ENCODE assay signal across 8 cellular contexts in the genomic region with DNA sequence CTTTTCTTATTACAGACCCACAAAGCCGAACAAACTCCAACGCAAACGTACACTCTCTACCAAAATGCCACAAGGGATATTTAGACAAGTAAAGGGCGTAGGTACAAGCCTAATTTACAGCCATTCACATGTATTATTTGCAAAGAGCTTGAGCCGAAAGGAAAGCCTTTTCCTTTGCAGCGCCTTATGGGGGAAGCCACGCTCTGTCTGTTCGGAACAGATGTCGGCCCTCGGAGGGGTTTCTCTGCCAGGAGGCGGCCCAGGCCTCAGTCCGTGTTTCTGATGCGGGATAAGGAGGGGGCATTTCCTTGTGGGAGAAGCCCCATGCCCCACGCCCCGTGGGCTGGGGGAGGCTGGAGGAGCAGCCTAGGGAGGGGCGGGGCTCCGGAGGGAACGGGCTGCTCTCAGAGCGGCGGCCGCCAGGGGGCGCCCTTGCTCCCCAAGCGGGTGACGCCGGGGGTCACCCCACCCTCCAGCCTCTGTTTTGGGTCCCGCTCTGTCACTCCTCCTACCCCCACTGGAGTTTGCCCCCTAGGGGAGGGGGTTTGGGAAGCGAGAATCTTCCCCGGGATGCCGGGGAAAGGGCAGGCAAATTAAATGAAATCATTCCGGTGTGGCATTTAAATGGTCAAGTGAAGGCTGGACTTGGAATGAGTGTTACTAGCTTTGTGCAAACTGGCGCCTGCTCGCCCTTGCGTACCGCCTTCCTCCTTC. TPM values are rescaled to one million over a fixed set of nuclear protein-coding genes. Genes with fewer than 3 reads are reported as not detected.
DNase-seq lines count a peak whose midpoint lies in the region; ATAC-seq and TF ChIP-seq lines count a peak whose summit lies in the region.

No MANE protein-coding gene starts in this region.

- no peak overlapping the region for H4K8ac ChIP-seq in neuronal stem cell (ENCODE audit: low read depth, low read length)

- H2BK15ac ChIP-seq in neuronal stem cell (ENCODE audit: low read length), result no peak overlapping the region

- no peak for TF ChIP-seq POLR2A in gastroesophageal sphincter (IDR thresholded peaks at IDR 0.05)

- peak overlapping the region; percentile 79 for H3K14ac ChIP-seq in neuronal stem cell (ENCODE audit: low read length)

- no peak overlapping the region for H3K23ac ChIP-seq in neuronal stem cell (ENCODE audit: low read depth, low read length, poor library complexity)

- no peak overlapping the region for H2BK5ac ChIP-seq in neuronal stem cell (ENCODE audit: low read length)

- no peak overlapping the region for H2AK5ac ChIP-seq in neuronal stem cell (ENCODE audit: low read depth, low read length)

- TF ChIP-seq EP300 in gastroesophageal sphincter (IDR thresholded peaks at IDR 0.05), result no peak

- H3K4ac ChIP-seq in neuronal stem cell (ENCODE audit: low read length), result no peak overlapping the region

- no peaks in the 10 kb centered on the region for H3K27me3 ChIP-seq in SJCRH30
- no peaks in the 10 kb centered on the region for H3K27me3 ChIP-seq in gastroesophageal sphincter
- peaks cover 0 to 46% (median 0%) of the 10 kb centered on the region in 3 experiments for H3K27me3 ChIP-seq in neuronal stem cell (ENCODE audit: control insufficient read depth in 3 of 3, insufficient read depth in 3 of 3, low read depth in 1 of 3, low read length in 3 of 3)
- peaks cover 0 to 9% (median 6%) of the 10 kb centered on the region in 5 donors for H3K27me3 ChIP-seq in subcutaneous abdominal adipose tissue (ENCODE audit: control insufficient read depth in 5 of 5, insufficient read depth in 4 of 5, low read length in 5 of 5)

- H4K91ac ChIP-seq in neuronal stem cell (ENCODE audit: low read depth, low read length, poor library complexity), result no peak overlapping the region

- H3K36me3 ChIP-seq in SJCRH30 (no peaks in the 10 kb centered on the region), gastroesophageal sphincter (no peaks in the 10 kb centered on the region), neuronal stem cell (replicated peaks in 1 of 2; ENCODE audit: control insufficient read depth in 2 of 2, insufficient read depth in 2 of 2, low read length in 2 of 2) (no peaks in the 10 kb centered on the region), subcutaneous abdominal adipose tissue (ENCODE audit: control insufficient read depth in 5 of 5, insufficient read depth in 5 of 5, low read length in 5 of 5) (no peaks in the 10 kb centered on the region)

- peak; percentile 89 to 99 (median 94) for TF ChIP-seq CTCF in gastroesophageal sphincter (IDR thresholded peaks at IDR 0.05)

- no peak overlapping the region for H2BK12ac ChIP-seq in neuronal stem cell (ENCODE audit: low read length)

- 0 to 3% methylated on average over 7 to 9 of the region's 34 CpGs for WGBS in gastroesophageal sphincter (ENCODE audit: low coverage in 1 of 2), 2 donors
- no CpG with 5 or more reads among the region's 34 CpGs for WGBS in neuronal stem cell (ENCODE audit: extremely low coverage in 2 of 2, insufficient read length in 2 of 2, insufficient replicate concordance in 1 of 2), 2 donors

- H3K27ac ChIP-seq in SJCRH30, result no peak overlapping the region
- H3K27ac ChIP-seq in gastroesophageal sphincter, result peak overlapping the region in 3 of 4 donors; percentile 69 to 82 (median 75)
- no peak overlapping the region for H3K27ac ChIP-seq in neuronal stem cell (replicated peaks; ENCODE audit: low read length)
- H3K27ac ChIP-seq in subcutaneous abdominal adipose tissue (ENCODE audit: low read depth, low read length), result no peak overlapping the region

- peak; percentile 92 for ATAC-seq in GM19023 (IDR thresholded peaks at IDR 0.05; ENCODE audit: unreplicated experiment)
- ATAC-seq in HG03354 (IDR thresholded peaks at IDR 0.05; ENCODE audit: poor library complexity, severe bottlenecking, unreplicated experiment), result peak; percentile 92
- ATAC-seq in gastroesophageal sphincter, result peak; percentile 89

- H2BK120ac ChIP-seq in neuronal stem cell (ENCODE audit: low read depth, low read length), result no peak overlapping the region

- peak overlapping the region; percentile 83 for H2AFZ ChIP-seq in neuronal stem cell (ENCODE audit: low read length)

- H3K9ac ChIP-seq in neuronal stem cell (ENCODE audit: low read depth, low read length, poor library complexity) (no peak overlapping the region), subcutaneous abdominal adipose tissue (ENCODE audit: low read length in 5 of 5) (peak overlapping the region; percentile 43 to 66 (median 53))

- H3K4me2 ChIP-seq in neuronal stem cell (ENCODE audit: insufficient read depth, low read length, poor library complexity, severe bottlenecking), result peak overlapping the region; percentile 63

- H3K4me1 ChIP-seq in SJCRH30, result 0 out of 2 replicates have a peak, but pooled peaks cover 2% of the 10 kb centered on the region
- peaks cover 0 to 42% (median 3%) of the 10 kb centered on the region in 3 donors for H3K4me1 ChIP-seq in gastroesophageal sphincter
- H3K4me1 ChIP-seq in neuronal stem cell (ENCODE audit: control insufficient read depth in 2 of 2, insufficient read depth in 1 of 2, low read depth in 1 of 2, low read length in 2 of 2), result peaks cover 0 to 16% of the 10 kb centered on the region in 2 donors
- H3K4me1 ChIP-seq in subcutaneous abdominal adipose tissue (ENCODE audit: control insufficient read depth in 5 of 5, insufficient read depth in 5 of 5, low read length in 5 of 5), result peaks cover 0 to 32% (median 24%) of the 10 kb centered on the region in 5 donors

- H3K4me3 ChIP-seq in SJCRH30 (peak overlapping the region; percentile 50), gastroesophageal sphincter (peak overlapping the region; percentile 36 to 60), neuronal stem cell (ENCODE audit: low read length in 2 of 2) (peak overlapping the region; percentile 34 to 77), subcutaneous abdominal adipose tissue (ENCODE audit: low read depth in 1 of 5, low read length in 5 of 5) (peak overlapping the region; percentile 72 to 88 (median 87))

- peak overlapping the region; percentile 86 for H3K18ac ChIP-seq in neuronal stem cell (ENCODE audit: low read length)

- peak; percentile 81 for DNase-seq in AG08396 (ENCODE audit: low spot score)
- DNase-seq in SJCRH30, result peak; percentile 42 to 68
- peak; percentile 46 for DNase-seq in activated gamma-delta T cell treated with anti-CD3 and anti-CD28 coated beads, Interleukin-2, amount 50 U/mL, for 16 hours (ENCODE audit: low read depth)
- peak; percentile 71 for DNase-seq in neuronal stem cell (ENCODE audit: low spot score)

- H3K79me1 ChIP-seq in neuronal stem cell (ENCODE audit: low read depth, low read length), result no peaks in the 10 kb centered on the region

- no peaks in the 10 kb centered on the region for H3K9me3 ChIP-seq in SJCRH30 (replicated peaks)
- H3K9me3 ChIP-seq in gastroesophageal sphincter, result no peaks in the 10 kb centered on the region
- no peaks in the 10 kb centered on the region for H3K9me3 ChIP-seq in neuronal stem cell (replicated peaks in 1 of 2; ENCODE audit: control insufficient read depth in 2 of 2, insufficient read depth in 1 of 2, low read depth in 1 of 2, low read length in 2 of 2)
- no peaks in the 10 kb centered on the region for H3K9me3 ChIP-seq in subcutaneous abdominal adipose tissue (ENCODE audit: control insufficient read depth in 5 of 5, low read length in 5 of 5)

RNA-seq across cellular contexts. Expression of gene HTR2A, which starts 2.9 kb away (rescaled TPM):
- 0.02 TPM in 1 of 2 replicates, not detected in the other for total RNA-seq in SJCRH30 (2014; rRNA removed; shearing (Covaris generic))
- 1 to 10 TPM in 1 of 4 donors, under 1 TPM in 3; 0.40 to 1.7 (median 0.54) TPM for total RNA-seq in gastroesophageal sphincter
- polyA plus RNA-seq in neuronal stem cell (2013, experiment 1 of 2), result 0.13 TPM
- polyA plus RNA-seq in neuronal stem cell (2013, experiment 2 of 2), result 0.17 TPM

Comparison
In these comparisons a context has a peak if more than half of its experiments do, and no peak if none do; other contexts are left out.
1. H3K27ac ChIP-seq: peak in gastroesophageal sphincter (3 of 4); none in SJCRH30 (single experiment), neuronal stem cell (single experiment) and subcutaneous abdominal adipose tissue (single experiment).
2. Peak in every context shown above with its lines, with median percentiles within 50 percentile points of each other: DNase-seq, ATAC-seq and H3K4me3 ChIP-seq.